8 cellular contexts compared by ENCODE assay signal in the genomic region with DNA sequence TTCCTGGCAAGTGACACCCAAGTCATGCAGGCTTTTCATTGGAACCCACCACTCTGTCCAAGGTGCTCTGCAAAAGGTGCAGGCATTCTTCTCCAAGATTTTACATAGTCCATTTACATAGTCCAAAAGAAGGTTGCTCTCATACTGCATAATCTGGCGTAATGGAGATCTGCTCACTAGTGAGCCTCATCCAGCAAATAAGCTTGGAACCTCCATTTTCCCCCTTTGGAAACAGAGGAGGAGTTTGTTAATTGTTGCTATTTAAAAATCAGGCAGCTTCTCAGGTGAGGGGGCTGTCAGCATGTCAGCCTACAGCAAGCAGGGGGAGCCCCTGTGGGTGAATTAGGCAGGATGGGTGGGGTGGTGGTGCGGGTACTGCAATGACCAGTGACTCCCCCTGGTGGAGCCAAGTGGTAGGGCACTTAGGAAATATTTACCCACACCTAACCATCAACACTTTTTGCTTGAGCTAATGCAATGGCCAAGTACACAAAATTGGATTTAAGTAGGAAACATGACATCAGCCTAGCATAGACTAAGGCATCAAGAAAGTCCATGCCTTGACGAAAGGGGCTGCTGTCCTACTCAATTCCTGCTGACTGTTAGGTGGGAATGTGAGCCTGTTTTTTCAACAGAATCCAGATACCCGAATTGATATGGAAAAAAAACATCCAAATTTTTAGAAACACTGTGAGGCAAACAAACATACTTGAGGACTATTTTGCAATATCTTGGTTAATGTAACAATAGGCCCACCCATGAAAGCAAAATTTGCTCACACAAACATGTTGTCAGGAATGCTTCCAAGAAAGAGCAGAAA.
A peak's percentile ranks its signal among the peaks of the same experiment; 100 is the strongest.
DNase-seq lines count a peak whose midpoint lies in the region; ATAC-seq, FAIRE-seq and TF ChIP-seq lines count a peak whose summit lies in the region.

No MANE protein-coding gene starts in this region.

- H4K20me1 ChIP-seq in OCI-LY3 (ENCODE audit: insufficient read depth, low read length), result peaks cover 28% of the 10 kb centered on the region

- TF ChIP-seq POLR2A in GM12892 (IDR thresholded peaks at IDR 0.05; ENCODE audit: low read depth, low read length) (no peak), esophagus squamous epithelium (IDR thresholded peaks at IDR 0.05) (no peak)

- H3K36me3 ChIP-seq in OCI-LY3 (replicated peaks; ENCODE audit: low read depth, low read length) (peaks cover 7% of the 10 kb centered on the region), esophagus squamous epithelium (no peaks in the 10 kb centered on the region)

- H3K9me3 Mint-ChIP-seq in natural killer cell treated with Interleukin-12 subunit alpha and Interleukin-12 subunit beta and Interleukin-15 and Interleukin-18, amount 100 ng/mL, for 72 hours, result no peaks in the 10 kb centered on the region

- H3K27ac Mint-ChIP-seq in natural killer cell treated with Interleukin-12 subunit alpha and Interleukin-12 subunit beta and Interleukin-15 and Interleukin-18, amount 100 ng/mL, for 72 hours, result peak overlapping the region in 1 of 2 donors; percentile 47

- H3K9me3 ChIP-seq in OCI-LY3 (ENCODE audit: insufficient read depth, low read length) (no peaks in the 10 kb centered on the region), esophagus squamous epithelium (no peaks in the 10 kb centered on the region)

- H3K27me3 ChIP-seq in OCI-LY3 (ENCODE audit: low read depth, low read length) (no peaks in the 10 kb centered on the region), esophagus squamous epithelium (no peaks in the 10 kb centered on the region)

- no peak overlapping the region for H3K4me3 ChIP-seq in OCI-LY3 (ENCODE audit: low read length)
- H3K4me3 ChIP-seq in esophagus squamous epithelium, result no peak overlapping the region

- no peak overlapping the region for H2AFZ ChIP-seq in OCI-LY3 (ENCODE audit: low read depth, low read length)

- no peak overlapping the region for H3K4me3 Mint-ChIP-seq in natural killer cell treated with Interleukin-12 subunit alpha and Interleukin-12 subunit beta and Interleukin-15 and Interleukin-18, amount 100 ng/mL, for 72 hours

- peaks cover 23 to 33% of the 10 kb centered on the region in 2 donors for H3K4me1 Mint-ChIP-seq in natural killer cell treated with Interleukin-12 subunit alpha and Interleukin-12 subunit beta and Interleukin-15 and Interleukin-18, amount 100 ng/mL, for 72 hours (ENCODE audit: low read depth in 2 of 2)

- 43 to 62% methylated on average over 4 of the region's 4 CpGs for WGBS in esophagus squamous epithelium, 2 donors

- ATAC-seq in HG03354 (IDR thresholded peaks at IDR 0.05; ENCODE audit: poor library complexity, severe bottlenecking, unreplicated experiment) (peak; percentile 74), HG02884 (IDR thresholded peaks at IDR 0.05; ENCODE audit: unreplicated experiment) (no peak)
- ATAC-seq in natural killer cell treated with Interleukin-12 subunit alpha and Interleukin-12 subunit beta and Interleukin-15 and Interleukin-18, amount 100 ng/mL, for 72 hours, result peak; percentile 87 to 90
- ATAC-seq in stimulated activated naive CD8-positive, alpha-beta T cell treated with anti-CD3 and anti-CD28 coated beads, Interleukin-15, Interleukin-2, amounts not matched to agents 100 U/mL and 50 U/mL, for 24 hours, result peak; percentile 94

- no peaks in the 10 kb centered on the region for H3K27me3 Mint-ChIP-seq in natural killer cell treated with Interleukin-12 subunit alpha and Interleukin-12 subunit beta and Interleukin-15 and Interleukin-18, amount 100 ng/mL, for 72 hours

- H3K79me2 ChIP-seq in OCI-LY3 (ENCODE audit: low read length), result peaks cover 72% of the 10 kb centered on the region

- H3K36me3 Mint-ChIP-seq in natural killer cell treated with Interleukin-12 subunit alpha and Interleukin-12 subunit beta and Interleukin-15 and Interleukin-18, amount 100 ng/mL, for 72 hours, result no peaks in the 10 kb centered on the region

- H3K4me1 ChIP-seq in OCI-LY3 (ENCODE audit: low read length), result peaks cover 6% of the 10 kb centered on the region
- H3K4me1 ChIP-seq in esophagus squamous epithelium, result peaks cover 0 to 18% (median 0%) of the 10 kb centered on the region in 3 donors

- intact Hi-C loops in esophagus squamous epithelium (cut with DNase I), result no loop called here

- peak; percentile 62 for DNase-seq in GM12892 (ENCODE audit: insufficient read length)
- DNase-seq in activated T-cell treated with anti-CD3 and anti-CD28 coated beads for 4 hours, result peak; percentile 64
- peak; percentile 7 for DNase-seq in esophagus squamous epithelium (lab: John Stamatoyannopoulos, UW)
- peak; percentile 75 for DNase-seq in natural killer cell treated with Interleukin-12 subunit alpha and Interleukin-12 subunit beta and Interleukin-15 and Interleukin-18, amount 100 ng/mL, for 72 hours (ENCODE audit: low spot score)
- DNase-seq in stimulated activated naive CD8-positive, alpha-beta T cell treated with anti-CD3 and anti-CD28 coated beads, Interleukin-15, Interleukin-2, amounts not matched to agents 100 U/mL and 50 U/mL, for 24 hours, result peak; percentile 85

- H3K4me2 ChIP-seq in OCI-LY3 (ENCODE audit: low read length), result peak overlapping the region; percentile 38

- H3K27ac ChIP-seq in OCI-LY3 (ENCODE audit: low read length) (no peak overlapping the region), esophagus squamous epithelium (no peak overlapping the region)

- FAIRE-seq in GM12892 (lab: Jason Lieb, UNC), result peak; percentile 95

- no peak overlapping the region for H3K9ac ChIP-seq in OCI-LY3 (ENCODE audit: low read length)

- TF ChIP-seq CTCF in OCI-LY3 (IDR thresholded peaks at IDR 0.05; ENCODE audit: low read depth, low read length) (peak; percentile 79), esophagus squamous epithelium (IDR thresholded peaks at IDR 0.05) (peak; percentile 80 to 92 (median 88))

Comparison
In these comparisons a context has a peak if more than half of its experiments do, and no peak if none do; other contexts are left out.
1. DNase-seq: peak in every context shown above with its lines; median percentile 85 in stimulated activated naive CD8-positive, alpha-beta T cell treated with anti-CD3 and anti-CD28 coated beads, Interleukin-15, Interleukin-2, amounts not matched to agents 100 U/mL and 50 U/mL, for 24 hours; 75 in natural killer cell treated with Interleukin-12 subunit alpha and Interleukin-12 subunit beta and Interleukin-15 and Interleukin-18, amount 100 ng/mL, for 72 hours; 64 in activated T-cell treated with anti-CD3 and anti-CD28 coated beads for 4 hours; 62 in GM12892; 7 in esophagus squamous epithelium.